18 cellular contexts compared by ENCODE assay signal in genomic region chr1:47644216-47644581, GRCh38.
DNase-seq lines count a peak whose midpoint lies in the region; ATAC-seq, FAIRE-seq and TF ChIP-seq lines count a peak whose summit lies in the region.
"Had no signal": no experiment of that assay in that cellular context is flagged by ENCODE, and none has a peak within 500 bp of the region (broad histone marks: within the 10 kb centered on the region; RNA-seq: fewer than 3 reads in every experiment).

No MANE protein-coding gene starts in this region.

- H3K4me3 Mint-ChIP-seq in chondrocyte (ENCODE audit: unreplicated experiment), result no peak overlapping the region
- H3K4me3 Mint-ChIP-seq: activated CD8-positive, alpha-beta T cell treated with anti-CD3 and anti-CD28 coated beads for 36 hours; activated T-cell treated with anti-CD3 and anti-CD28 coated beads, Interleukin-2, amount 50 U/mL, for 72 hours; CD4-positive, alpha-beta memory T cell; T-cell had no signal

- peaks cover 18% of the 10 kb centered on the region for H3K27me3 Mint-ChIP-seq in chondrocyte (ENCODE audit: low read depth)

- H3K9me3 ChIP-seq in breast epithelium (no peaks in the 10 kb centered on the region), mammary epithelial cell (replicated peaks; ENCODE audit: insufficient read depth, low read length) (no peaks in the 10 kb centered on the region), left lung (no peaks in the 10 kb centered on the region), uterus (no peaks in the 10 kb centered on the region)
- H3K9me3 ChIP-seq: Peyer's patch had no signal

- H3K79me2 ChIP-seq in mammary epithelial cell (ENCODE audit: insufficient read depth, low read length), result no peaks in the 10 kb centered on the region

- dilution Hi-C loops in mammary epithelial cell (cut with HindIII; ENCODE audit: low sequenced_read_pairs), result no loop called here

- no peaks in the 10 kb centered on the region for H3K4me1 ChIP-seq in breast epithelium
- H3K4me1 ChIP-seq in mammary epithelial cell (ENCODE audit: insufficient read depth, low read length), result peaks cover 9% of the 10 kb centered on the region
- H3K4me1 ChIP-seq in left lung, result no peaks in the 10 kb centered on the region
- no peaks in the 10 kb centered on the region for H3K4me1 ChIP-seq in uterus
- H3K4me1 ChIP-seq: Peyer's patch had no signal

- FAIRE-seq in urothelium cell line (lab: Jason Lieb, UNC), result no peak
- FAIRE-seq: colon, kidney had no signal

- H3K4me3 ChIP-seq in breast epithelium (peak overlapping the region in 2 of 3 donors; percentile 3 to 25), mammary epithelial cell (replicated peaks in 1 of 3; ENCODE audit: insufficient read depth in 1 of 3, low read depth in 2 of 3, low read length in 3 of 3) (no peak overlapping the region), left lung (no peak overlapping the region), uterus (no peak overlapping the region)
- H3K4me3 ChIP-seq: Peyer's patch had no signal

- H3K36me3 ChIP-seq in breast epithelium, result no peaks in the 10 kb centered on the region
- no peaks in the 10 kb centered on the region for H3K36me3 ChIP-seq in mammary epithelial cell (ENCODE audit: insufficient read depth, low read length)
- H3K36me3 ChIP-seq in left lung, result no peaks in the 10 kb centered on the region
- no peaks in the 10 kb centered on the region for H3K36me3 ChIP-seq in uterus
- H3K36me3 ChIP-seq: Peyer's patch, WERI-Rb-1 had no signal

- no peak overlapping the region for H3K4me2 ChIP-seq in mammary epithelial cell (ENCODE audit: insufficient read depth, low read depth, low read length)

- H3K27me3 ChIP-seq in breast epithelium (no peaks in the 10 kb centered on the region), mammary epithelial cell (ENCODE audit: insufficient read depth, low read length) (no peaks in the 10 kb centered on the region), left lung (no peaks in the 10 kb centered on the region), uterus (no peaks in the 10 kb centered on the region)
- H3K27me3 ChIP-seq: Peyer's patch had no signal

- no peak overlapping the region for H2AFZ ChIP-seq in mammary epithelial cell (ENCODE audit: low read depth, low read length)

- no peak overlapping the region for H3K9ac ChIP-seq in mammary epithelial cell (ENCODE audit: insufficient read depth, low read length)

- H3K4me1 Mint-ChIP-seq in chondrocyte (ENCODE audit: low read depth), result peaks cover 12% of the 10 kb centered on the region
- H3K4me1 Mint-ChIP-seq: CD4-positive, alpha-beta memory T cell; T-cell had no signal

- in situ Hi-C loops in mammary epithelial cell (cut with MboI; ENCODE audit: low sequenced_read_pairs in 2 of 2), result no loop called here

- intact Hi-C loops in breast epithelium (cut with DNase I; ENCODE audit: low total_unique reads), result no loop called here
- intact Hi-C loops in mammary epithelial cell (cut with micrococcal nuclease), result no loop called here
- intact Hi-C loops in left lung (cut with DNase I), result no loop called here
- intact Hi-C loops in uterus (cut with DNase I; ENCODE audit: low total_unique reads), result no loop called here

- TF ChIP-seq POLR2A in breast epithelium (IDR thresholded peaks at IDR 0.05) (no peak), uterus (IDR thresholded peaks at IDR 0.05) (no peak)

- DNase-seq in breast epithelium (ENCODE audit: low spot score in 2 of 2), result no peak
- no peak for DNase-seq in mammary epithelial cell
- no peak for DNase-seq in chondrocyte (ENCODE audit: low spot score)
- DNase-seq in left lung, result no peak
- DNase-seq in uterus, result no peak
- no peak for DNase-seq in substantia nigra (lab: John Stamatoyannopoulos, UW)
- DNase-seq in urothelium cell line (ENCODE audit: low spot score), result no peak
- DNase-seq: activated CD8-positive, alpha-beta T cell treated with anti-CD3 and anti-CD28 coated beads for 36 hours; activated T-cell treated with anti-CD3 and anti-CD28 coated beads, Interleukin-2, amount 50 U/mL, for 72 hours; CD4-positive, alpha-beta memory T cell; Karpas-422; kidney; nucleus accumbens; Peyer's patch; T-cell; WERI-Rb-1 had no signal

- H3K36me3 Mint-ChIP-seq in chondrocyte (ENCODE audit: low read depth), result no peaks in the 10 kb centered on the region
- H3K36me3 Mint-ChIP-seq: CD4-positive, alpha-beta memory T cell; T-cell had no signal

- H3K27ac Mint-ChIP-seq in chondrocyte (ENCODE audit: unreplicated experiment), result peak overlapping the region; percentile 1
- H3K27ac Mint-ChIP-seq: activated CD8-positive, alpha-beta T cell treated with anti-CD3 and anti-CD28 coated beads for 36 hours; activated T-cell treated with anti-CD3 and anti-CD28 coated beads, Interleukin-2, amount 50 U/mL, for 72 hours; CD4-positive, alpha-beta memory T cell; T-cell had no signal

- CTCF ChIA-PET in mammary epithelial cell (lab: Charles Lee; ENCODE audit: low non-redundant PET), result no interaction called here

- no TSS peak for BruUV-seq in mammary epithelial cell (replicated peaks; lab: Mats Ljungman, UMichigan)

- no peaks in the 10 kb centered on the region for H3K9me3 Mint-ChIP-seq in chondrocyte (ENCODE audit: low read depth)
- H3K9me3 Mint-ChIP-seq: activated CD8-positive, alpha-beta T cell treated with anti-CD3 and anti-CD28 coated beads for 36 hours; activated T-cell treated with anti-CD3 and anti-CD28 coated beads, Interleukin-2, amount 50 U/mL, for 72 hours; CD4-positive, alpha-beta memory T cell; T-cell had no signal

- TF ChIP-seq CTCF in breast epithelium (IDR thresholded peaks at IDR 0.05), result no peak
- no peak for TF ChIP-seq CTCF in mammary epithelial cell (conservative IDR thresholded peaks at IDR 0.05 in 1 of 2, IDR thresholded peaks at IDR 0.05 in 1 of 2; ENCODE audit: extremely low read depth in 1 of 2, insufficient read depth in 1 of 2, low read depth in 1 of 2, low read length in 2 of 2)
- TF ChIP-seq CTCF in chondrocyte (IDR thresholded peaks at IDR 0.05), result no peak
- no peak for TF ChIP-seq CTCF in left lung (IDR thresholded peaks at IDR 0.05)
- TF ChIP-seq CTCF in uterus (IDR thresholded peaks at IDR 0.05), result no peak

- WGBS in mammary epithelial cell (ENCODE audit: low coverage, missing lambda C conversion rate), result 57% methylated on average over 5 of the region's 5 CpGs

- ATAC-seq in left lung (peak; percentile 27), HG03469 (IDR thresholded peaks at IDR 0.05; ENCODE audit: unreplicated experiment) (no peak)
- ATAC-seq: activated CD8-positive, alpha-beta T cell treated with anti-CD3 and anti-CD28 coated beads for 36 hours; activated T-cell treated with anti-CD3 and anti-CD28 coated beads, Interleukin-2, amount 50 U/mL, for 72 hours; T-cell had no signal

- H3K27ac ChIP-seq in breast epithelium, result peak overlapping the region in 1 of 2 donors; percentile 22
- H3K27ac ChIP-seq in mammary epithelial cell (ENCODE audit: insufficient read depth, low read depth, low read length), result no peak overlapping the region
- no peak overlapping the region for H3K27ac ChIP-seq in left lung
- H3K27ac ChIP-seq in uterus, result peak overlapping the region; percentile 7 to 39
- H3K27ac ChIP-seq in substantia nigra (ENCODE audit: low read depth, low read length, poor library complexity, severe bottlenecking), result no peak overlapping the region
- H3K27ac ChIP-seq: Peyer's patch, WERI-Rb-1 had no signal

- H4K20me1 ChIP-seq in mammary epithelial cell (ENCODE audit: insufficient read depth, low read length), result no peaks in the 10 kb centered on the region

Comparison
In these comparisons a context has a peak if more than half of its experiments do, and no peak if none do; other contexts are left out.
1. H3K4me3 ChIP-seq: peak in breast epithelium (2 of 3); none in mammary epithelial cell (0 of 3), left lung (0 of 2) and uterus (0 of 2).
2. H3K27ac ChIP-seq: peak in uterus (2 of 2); none in mammary epithelial cell (single experiment), left lung (0 of 2) and substantia nigra (single experiment).